11 cellular contexts compared by ENCODE assay signal in the genomic region with DNA sequence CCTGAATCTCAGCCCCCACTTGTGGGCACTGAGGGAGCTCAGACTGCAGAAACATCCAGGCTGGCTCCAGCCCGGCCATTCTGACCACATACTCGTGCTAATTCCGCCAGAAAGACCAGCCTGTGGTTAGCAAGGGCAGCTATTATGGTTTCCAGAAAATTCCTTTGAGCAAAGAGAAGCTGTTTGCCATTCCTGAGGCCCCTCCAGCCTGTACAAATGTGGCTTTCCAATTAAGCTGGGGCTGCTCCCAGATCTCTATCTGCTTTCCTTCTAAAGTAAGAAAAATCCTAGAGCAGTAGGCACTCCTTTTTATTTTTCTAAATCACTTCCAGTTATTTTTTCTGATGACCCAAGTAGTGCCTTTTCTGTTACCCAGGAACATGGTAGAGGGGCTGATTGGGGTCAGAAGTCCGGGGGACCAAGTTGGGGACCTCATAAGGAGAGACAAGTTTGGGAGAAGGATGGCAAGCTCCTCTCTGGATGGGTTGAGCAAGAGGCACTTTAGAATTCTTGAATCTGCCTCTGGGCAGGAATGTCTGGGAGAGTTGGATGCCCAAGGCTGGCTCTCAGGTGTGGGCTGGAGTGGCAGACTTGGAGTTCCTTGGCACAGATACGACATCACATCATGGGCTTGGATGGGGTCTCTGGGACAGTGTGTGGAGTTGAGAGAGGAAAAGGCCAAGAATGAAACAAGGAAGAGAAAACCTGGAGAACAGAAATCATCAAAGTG.
DNase-seq lines count a peak whose midpoint lies in the region; ATAC-seq, FAIRE-seq and TF ChIP-seq lines count a peak whose summit lies in the region.
"Had no signal": no experiment of that assay in that cellular context is flagged by ENCODE, and none has a peak within 500 bp of the region (broad histone marks: within the 10 kb centered on the region; RNA-seq: fewer than 3 reads in every experiment).

No MANE protein-coding gene starts in this region.

- DNase-seq in natural killer cell treated with Interleukin-12 subunit alpha and Interleukin-12 subunit beta and Interleukin-15 and Interleukin-18, amount 100 ng/mL, for 72 hours (ENCODE audit: low spot score): no peak
- DNase-seq in natural killer cell (no peak), amniotic stem cell (lab: John Stamatoyannopoulos, UW) (peak; percentile 67), islet precursor cell (peak; percentile 94), urothelium cell line (ENCODE audit: low spot score) (no peak), GM12891 (ENCODE audit: insufficient read length, low spot score) (no peak)
- DNase-seq in activated effector memory CD4-positive, alpha-beta T cell treated with anti-CD3 and anti-CD28 coated beads, Interleukin-2, amount 50 U/mL, for 16 hours: no peak
- no peak for DNase-seq in stimulated activated CD4-positive, alpha-beta T cell treated with anti-CD3 and anti-CD28 coated beads, Interleukin-2, amount 100 ng/mL, for 24 hours
- DNase-seq: activated CD4-positive, alpha-beta memory T cell treated with anti-CD3 and anti-CD28 coated beads, Interleukin-2, amount 10 ng/mL, durations not matched to agents 7 days and 5 days; NCI-H187 treated with DMSO at 0.1 percent for 48 hours had no signal

- no peak for TF ChIP-seq POLR2A in GM12891 (IDR thresholded peaks at IDR 0.05; ENCODE audit: low read depth, low read length)

- TF ChIP-seq CTCF in natural killer cell (IDR thresholded peaks at IDR 0.05): no peak

- H3K4me1 Mint-ChIP-seq in natural killer cell treated with Interleukin-12 subunit alpha and Interleukin-12 subunit beta and Interleukin-15 and Interleukin-18, amount 100 ng/mL, for 72 hours (ENCODE audit: low read depth in 2 of 2): peaks cover 37 to 54% of the 10 kb centered on the region in 2 donors
- H3K4me1 Mint-ChIP-seq in natural killer cell: peaks cover 58 to 66% of the 10 kb centered on the region in 2 donors

- intact Hi-C loops in natural killer cell (cut with micrococcal nuclease): no loop called here

- peaks cover 13% of the 10 kb centered on the region for H3K36me3 Mint-ChIP-seq in natural killer cell treated with Interleukin-12 subunit alpha and Interleukin-12 subunit beta and Interleukin-15 and Interleukin-18, amount 100 ng/mL, for 72 hours
- no peaks in the 10 kb centered on the region for H3K36me3 Mint-ChIP-seq in natural killer cell
- H3K36me3 Mint-ChIP-seq: type B pancreatic cell had no signal

- no peak for ATAC-seq in natural killer cell treated with Interleukin-12 subunit alpha and Interleukin-12 subunit beta and Interleukin-15 and Interleukin-18, amount 100 ng/mL, for 72 hours
- ATAC-seq in natural killer cell: no peak

- FAIRE-seq in urothelium cell line (lab: Jason Lieb, UNC) (no peak), GM12891 (lab: Jason Lieb, UNC) (no peak)

- peaks cover 0 to 6% of the 10 kb centered on the region in 2 donors for H3K27me3 Mint-ChIP-seq in natural killer cell treated with Interleukin-12 subunit alpha and Interleukin-12 subunit beta and Interleukin-15 and Interleukin-18, amount 100 ng/mL, for 72 hours
- peaks cover 0 to 10% of the 10 kb centered on the region in 2 donors for H3K27me3 Mint-ChIP-seq in natural killer cell (ENCODE audit: low read depth in 2 of 2)

- peak overlapping the region; percentile 16 to 31 for H3K27ac Mint-ChIP-seq in natural killer cell treated with Interleukin-12 subunit alpha and Interleukin-12 subunit beta and Interleukin-15 and Interleukin-18, amount 100 ng/mL, for 72 hours
- peak overlapping the region in 1 of 2 donors; percentile 74 for H3K27ac Mint-ChIP-seq in natural killer cell
- H3K27ac Mint-ChIP-seq: activated CD4-positive, alpha-beta memory T cell treated with anti-CD3 and anti-CD28 coated beads, Interleukin-2, amount 10 ng/mL, durations not matched to agents 7 days and 5 days; type B pancreatic cell had no signal

- H3K4me3 Mint-ChIP-seq in natural killer cell treated with Interleukin-12 subunit alpha and Interleukin-12 subunit beta and Interleukin-15 and Interleukin-18, amount 100 ng/mL, for 72 hours: no peak overlapping the region
- no peak overlapping the region for H3K4me3 Mint-ChIP-seq in natural killer cell
- H3K4me3 Mint-ChIP-seq: activated CD4-positive, alpha-beta memory T cell treated with anti-CD3 and anti-CD28 coated beads, Interleukin-2, amount 10 ng/mL, durations not matched to agents 7 days and 5 days; type B pancreatic cell had no signal

- peaks cover 13% of the 10 kb centered on the region for H3K9me3 Mint-ChIP-seq in natural killer cell treated with Interleukin-12 subunit alpha and Interleukin-12 subunit beta and Interleukin-15 and Interleukin-18, amount 100 ng/mL, for 72 hours
- peaks cover 2 to 9% of the 10 kb centered on the region in 2 donors for H3K9me3 Mint-ChIP-seq in natural killer cell

TF ChIP-seq in GM12891, 5 proteins besides CTCF, POLR2A, EP300 and RAD21:
- no peak for TF ChIP-seq TAF1 (IDR thresholded peaks at IDR 0.05; ENCODE audit: low read depth, low read length)
- no peak for TF ChIP-seq SPI1 (IDR thresholded peaks at IDR 0.05; ENCODE audit: low read depth, low read length)
- TF ChIP-seq POLR2AphosphoS5 (IDR thresholded peaks at IDR 0.05; ENCODE audit: low read depth, low read length): no peak
- TF ChIP-seq PAX5 (IDR thresholded peaks at IDR 0.05; ENCODE audit: insufficient read depth, low read length, severe bottlenecking): no peak
- no peak for TF ChIP-seq POU2F2 (IDR thresholded peaks at IDR 0.05; ENCODE audit: low read depth, low read length)

Comparison
In these comparisons a context has a peak if more than half of its experiments do, and no peak if none do; other contexts are left out.
1. DNase-seq: peak in amniotic stem cell (single experiment) and islet precursor cell (single experiment); none in natural killer cell treated with Interleukin-12 subunit alpha and Interleukin-12 subunit beta and Interleukin-15 and Interleukin-18, amount 100 ng/mL, for 72 hours (single experiment), natural killer cell (single experiment), activated effector memory CD4-positive, alpha-beta T cell treated with anti-CD3 and anti-CD28 coated beads, Interleukin-2, amount 50 U/mL, for 16 hours (single experiment), urothelium cell line (single experiment), GM12891 (single experiment) and stimulated activated CD4-positive, alpha-beta T cell treated with anti-CD3 and anti-CD28 coated beads, Interleukin-2, amount 100 ng/mL, for 24 hours (0 of 2).